In genomic region chr17:64509179-64509578, GRCh38 we compare ENCODE assay signal across 17 cellular contexts. TPM values are rescaled to one million over a fixed set of nuclear protein-coding genes. Genes with fewer than 3 reads are reported as not detected.
DNase-seq lines count a peak whose midpoint lies in the region; ATAC-seq and TF ChIP-seq lines count a peak whose summit lies in the region.
"Had no signal": no experiment of that assay in that cellular context is flagged by ENCODE, and none has a peak within 500 bp of the region (broad histone marks: within the 10 kb centered on the region; RNA-seq: fewer than 3 reads in every experiment).

No MANE protein-coding gene starts in this region.

- no peak overlapping the region for H2BK120ac ChIP-seq in trophoblast cell (ENCODE audit: insufficient read depth, low read length, poor library complexity)

- peaks cover 33% of the 10 kb centered on the region for H3K4me1 Mint-ChIP-seq in activated CD8-positive, alpha-beta memory T cell treated with anti-CD3 and anti-CD28 coated beads, Interleukin-2, amount 10 ng/mL, durations not matched to agents 7 days and 5 days

- H3K4me1 ChIP-seq in trophoblast cell (ENCODE audit: control insufficient read depth in 1 of 2, insufficient read depth in 2 of 2, low read length in 2 of 2), result no peaks in the 10 kb centered on the region

- peaks cover 13% of the 10 kb centered on the region for H3K79me1 ChIP-seq in trophoblast cell (ENCODE audit: low read length)

- no peak overlapping the region for H3K9ac ChIP-seq in trophoblast cell (ENCODE audit: low read length)

- H3K27me3 ChIP-seq in trophoblast cell (ENCODE audit: insufficient read depth, low read length), result no peaks in the 10 kb centered on the region
- H3K27me3 ChIP-seq: suprapubic skin had no signal

- no peak for ATAC-seq in activated CD8-positive, alpha-beta memory T cell treated with anti-CD3 and anti-CD28 coated beads, Interleukin-2, amount 10 ng/mL, durations not matched to agents 7 days and 5 days
- ATAC-seq in GM18873 (IDR thresholded peaks at IDR 0.05; ENCODE audit: low FRiP score, unreplicated experiment), result no peak
- ATAC-seq: left cardiac atrium, psoas muscle had no signal

- H3K18ac ChIP-seq in trophoblast cell (ENCODE audit: low read length), result no peak overlapping the region

- no peak for TF ChIP-seq CTCF in coronary artery (IDR thresholded peaks at IDR 0.05)

- peaks cover 10 to 19% of the 10 kb centered on the region in 2 experiments for H3K36me3 ChIP-seq in trophoblast cell (ENCODE audit: control insufficient read depth in 1 of 2, insufficient read depth in 2 of 2, low read length in 2 of 2)

- H3K4me2 ChIP-seq in trophoblast cell (ENCODE audit: low read length), result no peak overlapping the region

- WGBS in trophoblast cell (ENCODE audit: extremely low coverage, insufficient coverage, insufficient read length), result no CpG with 5 or more reads among the region's 6 CpGs

- H3K4me3 ChIP-seq in coronary artery (peak overlapping the region; percentile 3), trophoblast cell (ENCODE audit: low read depth, low read length) (no peak overlapping the region)

- no peak overlapping the region for H2BK12ac ChIP-seq in trophoblast cell (ENCODE audit: low read length)

- H3K27ac ChIP-seq in coronary artery (no peak overlapping the region), trophoblast cell (ENCODE audit: low read depth, low read length) (no peak overlapping the region)
- H3K27ac ChIP-seq: psoas muscle, suprapubic skin had no signal

- H3K4ac ChIP-seq in trophoblast cell (ENCODE audit: low read depth, low read length), result peak overlapping the region; percentile 12

- H3K27ac Mint-ChIP-seq in activated CD8-positive, alpha-beta memory T cell treated with anti-CD3 and anti-CD28 coated beads, Interleukin-2, amount 10 ng/mL, durations not matched to agents 7 days and 5 days, result no peak overlapping the region

- DNase-seq in activated CD8-positive, alpha-beta memory T cell treated with anti-CD3 and anti-CD28 coated beads, Interleukin-2, amount 10 ng/mL, durations not matched to agents 7 days and 5 days, result no peak
- no peak for DNase-seq in activated CD8-positive, alpha-beta memory T cell treated with anti-CD3 and anti-CD28 coated beads for 24 hours
- DNase-seq in NCI-H82 (lab: John Stamatoyannopoulos, UW), result peak; percentile 51
- no peak for DNase-seq in coronary artery (ENCODE audit: low spot score)
- no peak for DNase-seq in trophoblast cell
- no peak for DNase-seq in DMS 273 (lab: John Stamatoyannopoulos, UW; ENCODE audit: unreplicated experiment)
- DNase-seq in NCI-H2107 (lab: John Stamatoyannopoulos, UW), result no peak
- DNase-seq: activated effector memory CD4-positive, alpha-beta T cell treated with Interleukin-2 at 50 U/mL for 16 hours; hippocampal formation; left cardiac atrium; NCI-H1048; psoas muscle; SHP77 treated with DMSO at 0.1 percent for 48 hours; stimulated activated CD4-positive, alpha-beta T cell treated with anti-CD3 and anti-CD28 coated beads, Interleukin-15, amount 100 ng/mL, for 24 hours; T1000 had no signal

- H4K12ac ChIP-seq in trophoblast cell (ENCODE audit: low read depth, low read length), result no peak overlapping the region

- peak overlapping the region; percentile 38 for H3K4me3 Mint-ChIP-seq in activated CD8-positive, alpha-beta memory T cell treated with anti-CD3 and anti-CD28 coated beads, Interleukin-2, amount 10 ng/mL, durations not matched to agents 7 days and 5 days

- H2AFZ ChIP-seq in trophoblast cell (ENCODE audit: insufficient read depth, low read length, poor library complexity), result peak overlapping the region; percentile 54

- no peaks in the 10 kb centered on the region for H3K9me3 ChIP-seq in trophoblast cell (ENCODE audit: insufficient read depth, low read depth, low read length)
- H3K9me3 ChIP-seq: psoas muscle, suprapubic skin had no signal

- H3K23ac ChIP-seq in trophoblast cell (ENCODE audit: low read length), result no peak overlapping the region

- H2BK5ac ChIP-seq in trophoblast cell (ENCODE audit: low read depth, low read length, poor library complexity), result no peak overlapping the region

- H4K8ac ChIP-seq in trophoblast cell (ENCODE audit: low read depth, low read length), result no peak overlapping the region

- H3K9me3 Mint-ChIP-seq in activated CD8-positive, alpha-beta memory T cell treated with anti-CD3 and anti-CD28 coated beads, Interleukin-2, amount 10 ng/mL, durations not matched to agents 7 days and 5 days (ENCODE audit: low read depth), result no peaks in the 10 kb centered on the region

- no peak overlapping the region for H4K91ac ChIP-seq in trophoblast cell (ENCODE audit: low read depth, low read length)

- CTCF ChIA-PET in activated CD8-positive, alpha-beta memory T cell treated with anti-CD3 and anti-CD28 coated beads, Interleukin-2, amount 10 ng/mL, durations not matched to agents 7 days and 5 days (lab: Charles Lee), result interaction anchor here (1.1 to 1.4 kb wide), 3 partner anchors 18 to 94 kb away, joined by 3 to 5 read pairs (median 3); no protein-coding TSS in a partner anchor

- H3K79me2 ChIP-seq in trophoblast cell (ENCODE audit: control insufficient read depth, insufficient read depth, low read length, poor library complexity), result peaks cover 20% of the 10 kb centered on the region

- no peak overlapping the region for H3K14ac ChIP-seq in trophoblast cell (ENCODE audit: low read length)

- H3K36me3 Mint-ChIP-seq in activated CD8-positive, alpha-beta memory T cell treated with anti-CD3 and anti-CD28 coated beads, Interleukin-2, amount 10 ng/mL, durations not matched to agents 7 days and 5 days, result peaks cover 50% of the 10 kb centered on the region

- peaks cover 2% of the 10 kb centered on the region for H3K27me3 Mint-ChIP-seq in activated CD8-positive, alpha-beta memory T cell treated with anti-CD3 and anti-CD28 coated beads, Interleukin-2, amount 10 ng/mL, durations not matched to agents 7 days and 5 days

- no peak overlapping the region for H2AK5ac ChIP-seq in trophoblast cell (ENCODE audit: low read length)

RNA-seq across cellular contexts. Expression of gene CEP95, which starts 2.4 kb away (rescaled TPM):
- 10 to 100 TPM; 45.7 to 52.6 TPM for total RNA-seq in activated CD8-positive, alpha-beta memory T cell treated with anti-CD3 and anti-CD28 coated beads, Interleukin-2, amount 10 ng/mL, durations not matched to agents 7 days and 5 days
- 36.1 and 37.4 TPM in 2 replicates for polyA plus RNA-seq in trophoblast cell (2013)

RNA-seq across cellular contexts. Expression of gene DDX5, which starts 3.1 kb away (rescaled TPM):
- 100 to 1,000 TPM; 842 to 926 TPM for total RNA-seq in activated CD8-positive, alpha-beta memory T cell treated with anti-CD3 and anti-CD28 coated beads, Interleukin-2, amount 10 ng/mL, durations not matched to agents 7 days and 5 days
- 580 and 586 TPM in 2 replicates for polyA plus RNA-seq in trophoblast cell (2013)

RNA-seq across cellular contexts. Expression of gene POLG2, which starts 12.3 kb away (rescaled TPM):
- total RNA-seq in activated CD8-positive, alpha-beta memory T cell treated with anti-CD3 and anti-CD28 coated beads, Interleukin-2, amount 10 ng/mL, durations not matched to agents 7 days and 5 days, result 10 to 100 TPM; 36.0 to 47.3 TPM
- polyA plus RNA-seq in trophoblast cell (2013), result 7.7 and 8.4 TPM in 2 replicates
